In genomic region chr6:125268765-125269164, GRCh38 we compare ENCODE assay signal across 24 cellular contexts.
"Had no signal": no experiment of that assay in that cellular context is flagged by ENCODE, and none has a peak within 500 bp of the region (broad histone marks: within the 10 kb centered on the region; RNA-seq: fewer than 3 reads in every experiment).

No MANE protein-coding gene starts in this region.

- ATAC-seq: naive thymus-derived CD4-positive, alpha-beta T cell; right cardiac atrium; sciatic nerve; stimulated activated effector memory CD8-positive, alpha-beta T cell treated with anti-CD3 and anti-CD28 coated beads, Interleukin-12 subunit alpha, Interleukin-12 subunit beta, amount 100 ng/mL, for 72 hours; stimulated activated naive CD8-positive, alpha-beta T cell treated with anti-CD3 and anti-CD28 coated beads, Interleukin-15, amount 100 ng/mL, for 72 hours had no signal

- H3K27me3 Mint-ChIP-seq: naive thymus-derived CD4-positive, alpha-beta T cell; stimulated activated naive CD8-positive, alpha-beta T cell treated with anti-CD3 and anti-CD28 coated beads, Interleukin-15, amount 100 ng/mL, for 72 hours; type B pancreatic cell had no signal

- H3K4me3 Mint-ChIP-seq: naive thymus-derived CD4-positive, alpha-beta T cell; neural crest cell; stimulated activated effector memory CD8-positive, alpha-beta T cell treated with anti-CD3 and anti-CD28 coated beads, Interleukin-12 subunit alpha, Interleukin-12 subunit beta, amount 100 ng/mL, for 72 hours; stimulated activated naive CD8-positive, alpha-beta T cell treated with anti-CD3 and anti-CD28 coated beads, Interleukin-15, amount 100 ng/mL, for 72 hours; type B pancreatic cell had no signal

- H2AFZ ChIP-seq: hepatocyte had no signal

- H3K79me2 ChIP-seq: hepatocyte had no signal

- H3K9me3 ChIP-seq: heart right ventricle, lower lobe of right lung, ovary, prostate gland, spleen, tibial nerve, uterus had no signal

- H3K4me1 Mint-ChIP-seq: naive thymus-derived CD4-positive, alpha-beta T cell; neural crest cell; stimulated activated effector memory CD8-positive, alpha-beta T cell treated with anti-CD3 and anti-CD28 coated beads, Interleukin-12 subunit alpha, Interleukin-12 subunit beta, amount 100 ng/mL, for 72 hours; stimulated activated naive CD8-positive, alpha-beta T cell treated with anti-CD3 and anti-CD28 coated beads, Interleukin-15, amount 100 ng/mL, for 72 hours had no signal

- H3K4me1 ChIP-seq: lower lobe of right lung, prostate gland, spleen, tibial nerve, uterus had no signal

- H3K4me3 ChIP-seq: heart right ventricle, hepatocyte, lower lobe of right lung, ovary, prostate gland, spleen, tibial nerve, uterus had no signal

- H3K36me3 Mint-ChIP-seq: stimulated activated effector memory CD8-positive, alpha-beta T cell treated with anti-CD3 and anti-CD28 coated beads, Interleukin-12 subunit alpha, Interleukin-12 subunit beta, amount 100 ng/mL, for 72 hours had no signal

- DNase-seq: heart right ventricle; islet precursor cell; lower lobe of right lung; mammary epithelial cell; mesenchymal stem cell; naive thymus-derived CD4-positive, alpha-beta T cell; nucleus accumbens; ovary; retina; small intestine; spleen; stimulated activated CD4-positive, alpha-beta T cell treated with anti-CD3 and anti-CD28 coated beads, Interleukin-4, amount 100 ng/mL, for 24 hours; stimulated activated naive CD4-positive, alpha-beta T cell; stimulated activated naive CD8-positive, alpha-beta T cell treated with anti-CD3 and anti-CD28 coated beads, Interleukin-15, amount 100 ng/mL, for 72 hours; substantia nigra; uterus had no signal

- H3K27me3 ChIP-seq: heart right ventricle, hepatocyte, ovary, spleen, tibial nerve, uterus had no signal

- H3K9me3 Mint-ChIP-seq: naive thymus-derived CD4-positive, alpha-beta T cell; neural crest cell; stimulated activated effector memory CD8-positive, alpha-beta T cell treated with anti-CD3 and anti-CD28 coated beads, Interleukin-12 subunit alpha, Interleukin-12 subunit beta, amount 100 ng/mL, for 72 hours; stimulated activated naive CD8-positive, alpha-beta T cell treated with anti-CD3 and anti-CD28 coated beads, Interleukin-15, amount 100 ng/mL, for 72 hours; type B pancreatic cell had no signal

- H3K27ac Mint-ChIP-seq: naive thymus-derived CD4-positive, alpha-beta T cell; stimulated activated effector memory CD8-positive, alpha-beta T cell treated with anti-CD3 and anti-CD28 coated beads, Interleukin-12 subunit alpha, Interleukin-12 subunit beta, amount 100 ng/mL, for 72 hours; stimulated activated naive CD8-positive, alpha-beta T cell treated with anti-CD3 and anti-CD28 coated beads, Interleukin-15, amount 100 ng/mL, for 72 hours; type B pancreatic cell had no signal

- H3K4me2 ChIP-seq: hepatocyte had no signal

- H3K36me3 ChIP-seq: ovary, prostate gland, uterus had no signal

- H3K27ac ChIP-seq: heart right ventricle, hepatocyte, lower lobe of right lung, ovary, prostate gland, spleen, tibial nerve, uterus had no signal
